In the genomic region with DNA sequence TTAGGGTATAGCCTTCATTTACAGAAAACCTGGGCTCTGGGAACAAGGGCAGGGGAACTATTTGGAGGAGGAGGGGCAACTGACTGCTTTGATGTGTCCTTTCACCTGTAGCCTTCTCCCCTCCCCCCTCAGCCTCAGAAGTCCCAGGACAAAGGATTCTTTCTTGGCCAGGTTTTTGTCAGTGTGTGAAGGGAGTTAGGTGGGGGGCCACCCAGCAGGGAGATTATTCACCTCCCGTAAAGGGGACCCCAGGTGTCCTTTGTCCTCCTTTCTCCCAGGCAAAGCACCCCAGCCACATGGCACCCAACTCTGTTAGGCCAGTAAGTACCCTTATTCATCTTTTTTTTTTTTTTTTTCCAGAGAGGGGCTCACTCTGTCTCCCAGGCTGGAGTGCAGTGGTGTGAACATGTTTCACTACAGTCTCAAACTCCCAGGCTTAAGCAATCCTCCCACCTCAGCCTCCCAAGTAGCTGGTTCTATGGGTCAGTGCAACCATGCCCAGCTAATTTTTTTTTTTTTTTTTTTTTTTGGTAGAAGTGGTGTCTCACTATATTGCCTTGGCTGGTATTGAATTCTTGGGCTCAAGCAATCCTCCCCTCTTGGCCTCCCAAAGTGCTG, we compare ENCODE assay signal across 12 cellular contexts. TPM values are rescaled to one million over a fixed set of nuclear protein-coding genes. Genes with fewer than 3 reads are reported as not detected.
DNase-seq lines count a peak whose midpoint lies in the region; ATAC-seq and TF ChIP-seq lines count a peak whose summit lies in the region.
"Had no signal": no experiment of that assay in that cellular context is flagged by ENCODE, and none has a peak within 500 bp of the region (broad histone marks: within the 10 kb centered on the region; RNA-seq: fewer than 3 reads in every experiment).

No MANE protein-coding gene starts in this region.

- H3K9me3 ChIP-seq in BLaER1 treated with 17β-estradiol and CSF1 and Interleukin-3, amounts not matched to agents 10 nM and 100 nM (replicated peaks in 1 of 11), result no peaks in the 10 kb centered on the region
- H3K9me3 ChIP-seq in KOPT-K1 (ENCODE audit: insufficient read depth, low read length, poor library complexity, severe bottlenecking) (no peaks in the 10 kb centered on the region), hepatocyte (ENCODE audit: low read depth) (no peaks in the 10 kb centered on the region), left ventricle myocardium inferior (replicated peaks) (no peaks in the 10 kb centered on the region)
- H3K9me3 ChIP-seq: HAP-1 had no signal

- peaks cover 80 to 96% (median 90%) of the 10 kb centered on the region in 10 experiments for H3K4me1 ChIP-seq in BLaER1 treated with 17β-estradiol and CSF1 and Interleukin-3, amounts not matched to agents 10 nM and 100 nM
- peaks cover 20% of the 10 kb centered on the region for H3K4me1 ChIP-seq in hepatocyte (ENCODE audit: insufficient read depth)
- H3K4me1 ChIP-seq in left ventricle myocardium inferior, result peaks cover 17% of the 10 kb centered on the region

- H3K9ac ChIP-seq in BLaER1 treated with 17β-estradiol and CSF1 and Interleukin-3, amounts not matched to agents 10 nM and 100 nM, result peak overlapping the region; percentile 76 to 96 (median 87)

- H3K36me3 Mint-ChIP-seq in nephron progenitor cell (ENCODE audit: low read depth), result no peaks in the 10 kb centered on the region
- H3K36me3 Mint-ChIP-seq: activated naive CD4-positive, alpha-beta T cell treated with anti-CD3 and anti-CD28 coated beads, Interleukin-2, amount 50 U/mL, for 72 hours; naive B cell had no signal

- no peaks in the 10 kb centered on the region for H3K79me2 ChIP-seq in hepatocyte

- H3K4me3 Mint-ChIP-seq in nephron progenitor cell, result peak overlapping the region; percentile 49

- DNase-seq in hepatocyte (ENCODE audit: low spot score), result no peak
- no peak for DNase-seq in nephron progenitor cell
- DNase-seq in NCI-H1930 (lab: John Stamatoyannopoulos, UW), result no peak
- no peak for DNase-seq in OCI-M2 (lab: John Stamatoyannopoulos, UW; ENCODE audit: unreplicated experiment)
- DNase-seq in left ventricle myocardium inferior, result no peak
- DNase-seq: naive B cell had no signal

- H3K27ac ChIP-seq in BLaER1 treated with 17β-estradiol and CSF1 and Interleukin-3, amounts not matched to agents 10 nM and 100 nM, result peak overlapping the region; percentile 46 to 100 (median 98); a peak in 21 of 22 replicates
- peak overlapping the region; percentile 57 for H3K27ac ChIP-seq in KOPT-K1 (ENCODE audit: low read depth, low read length, poor library complexity, severe bottlenecking)
- H3K27ac ChIP-seq in hepatocyte, result peak overlapping the region; percentile 9
- no peak overlapping the region for H3K27ac ChIP-seq in left ventricle myocardium inferior (replicated peaks)

- H3K27me3 Mint-ChIP-seq in nephron progenitor cell (ENCODE audit: low read depth, poor library complexity), result peaks cover 5% of the 10 kb centered on the region

- H3K4me3 ChIP-seq in BLaER1 treated with 17β-estradiol and CSF1 and Interleukin-3, amounts not matched to agents 10 nM and 100 nM, result peak overlapping the region in 9 of 10 experiments; percentile 56 to 98 (median 76); a peak in 18 of 20 replicates
- H3K4me3 ChIP-seq in hepatocyte (no peak overlapping the region), left ventricle myocardium inferior (no peak overlapping the region)

- no peak overlapping the region for H3K27ac Mint-ChIP-seq in nephron progenitor cell
- H3K27ac Mint-ChIP-seq: activated naive CD4-positive, alpha-beta T cell treated with anti-CD3 and anti-CD28 coated beads, Interleukin-2, amount 50 U/mL, for 72 hours had no signal

- 38% methylated on average over 1 of the region's 1 CpG for WGBS in hepatocyte (ENCODE audit: low lambda C conversion rate, missing lambda C conversion rate)

- H3K36me3 ChIP-seq in BLaER1 treated with 17β-estradiol and CSF1 and Interleukin-3, amounts not matched to agents 10 nM and 100 nM, result peaks cover 0 to 37% (median 0%) of the 10 kb centered on the region in 11 experiments; a peak in 9 of 22 replicates
- H3K36me3 ChIP-seq in KOPT-K1 (ENCODE audit: insufficient read depth, low read length) (no peaks in the 10 kb centered on the region), hepatocyte (replicated peaks; ENCODE audit: insufficient read depth, low read depth) (no peaks in the 10 kb centered on the region), left ventricle myocardium inferior (no peaks in the 10 kb centered on the region)
- H3K36me3 ChIP-seq: HAP-1 had no signal

- no peaks in the 10 kb centered on the region for H3K9me3 Mint-ChIP-seq in nephron progenitor cell
- H3K9me3 Mint-ChIP-seq: activated naive CD4-positive, alpha-beta T cell treated with anti-CD3 and anti-CD28 coated beads, Interleukin-2, amount 50 U/mL, for 72 hours; naive B cell had no signal

- peaks cover 0 to 12% (median 0%) of the 10 kb centered on the region in 11 experiments; a peak in 7 of 22 replicates for H4K20me1 ChIP-seq in BLaER1 treated with 17β-estradiol and CSF1 and Interleukin-3, amounts not matched to agents 10 nM and 100 nM
- no peaks in the 10 kb centered on the region for H4K20me1 ChIP-seq in hepatocyte (ENCODE audit: insufficient read depth, poor library complexity, severe bottlenecking)

- peak overlapping the region; percentile 92 to 99 (median 96) for H3K4me2 ChIP-seq in BLaER1 treated with 17β-estradiol and CSF1 and Interleukin-3, amounts not matched to agents 10 nM and 100 nM
- peak overlapping the region; percentile 83 for H3K4me2 ChIP-seq in hepatocyte

- peak overlapping the region; percentile 8 for H2AFZ ChIP-seq in hepatocyte

- intact Hi-C loops in left ventricle myocardium inferior (cut with micrococcal nuclease), result no loop called here

- H3K9me2 ChIP-seq in hepatocyte (replicated peaks; ENCODE audit: insufficient read depth), result no peaks in the 10 kb centered on the region

- H3K27me3 ChIP-seq in BLaER1 treated with 17β-estradiol and CSF1 and Interleukin-3, amounts not matched to agents 10 nM and 100 nM, result no peaks in the 10 kb centered on the region
- H3K27me3 ChIP-seq in hepatocyte (peaks cover 2% of the 10 kb centered on the region), left ventricle myocardium inferior (ENCODE audit: low read depth) (peaks cover 57% of the 10 kb centered on the region)

- ATAC-seq in GM21447 (IDR thresholded peaks at IDR 0.05; ENCODE audit: unreplicated experiment), result no peak

- H3K4me1 Mint-ChIP-seq in nephron progenitor cell, result peaks cover 70% of the 10 kb centered on the region

- TF ChIP-seq CTCF in hepatocyte (IDR thresholded peaks at IDR 0.05; ENCODE audit: poor library complexity) (no peak), nephron progenitor cell (IDR thresholded peaks at IDR 0.05) (no peak), left ventricle myocardium inferior (IDR thresholded peaks at IDR 0.05; ENCODE audit: borderline replicate concordance) (no peak)

RNA-seq across cellular contexts. Expression of gene NFE2, which starts 0.7 kb away (rescaled TPM):
- total RNA-seq in hepatocyte (0.44 TPM in 1 of 2 replicates, not detected in the other), left ventricle myocardium inferior (0.71 TPM)
- polyA plus RNA-seq in hepatocyte, result 0.83 TPM in 1 of 2 replicates, not detected in the other
- total RNA-seq: T-helper 1 cell treated with Interleukin-12 subunit alpha and Interleukin-12 subunit beta and Interleukin-4 antibody, amounts not matched to agents 30 ng/mL and 1 ng/mL, for 36 hours had no signal

RNA-seq across cellular contexts. Expression of gene HNRNPA1, which starts 21.0 kb away (rescaled TPM):
- 467 and 721 TPM in 2 replicates for total RNA-seq in hepatocyte
- 482 and 531 TPM in 2 replicates for polyA plus RNA-seq in hepatocyte
- total RNA-seq in left ventricle myocardium inferior, result 423 TPM

RNA-seq across cellular contexts. Expression of gene CBX5, which starts 21.6 kb away (rescaled TPM):
- total RNA-seq in hepatocyte, result 58.2 and 60.1 TPM in 2 replicates
- polyA plus RNA-seq in hepatocyte, result 21.9 and 23.3 TPM in 2 replicates
- 44.1 TPM for total RNA-seq in left ventricle myocardium inferior

RNA-seq across cellular contexts. Expression of gene COPZ1, which starts 23.4 kb away (rescaled TPM):
- total RNA-seq in hepatocyte (164 and 220 TPM in 2 replicates), left ventricle myocardium inferior (110 TPM)
- polyA plus RNA-seq in hepatocyte, result 207 and 224 TPM in 2 replicates

Comparison
In these comparisons a context has a peak if more than half of its experiments do, and no peak if none do; other contexts are left out.
1. H3K4me3 ChIP-seq: peak in BLaER1 treated with 17β-estradiol and CSF1 and Interleukin-3, amounts not matched to agents 10 nM and 100 nM (9 of 10); none in hepatocyte (single experiment) and left ventricle myocardium inferior (single experiment).